Comparison of ENCODE assay signal across 8 cellular contexts in the genomic region with DNA sequence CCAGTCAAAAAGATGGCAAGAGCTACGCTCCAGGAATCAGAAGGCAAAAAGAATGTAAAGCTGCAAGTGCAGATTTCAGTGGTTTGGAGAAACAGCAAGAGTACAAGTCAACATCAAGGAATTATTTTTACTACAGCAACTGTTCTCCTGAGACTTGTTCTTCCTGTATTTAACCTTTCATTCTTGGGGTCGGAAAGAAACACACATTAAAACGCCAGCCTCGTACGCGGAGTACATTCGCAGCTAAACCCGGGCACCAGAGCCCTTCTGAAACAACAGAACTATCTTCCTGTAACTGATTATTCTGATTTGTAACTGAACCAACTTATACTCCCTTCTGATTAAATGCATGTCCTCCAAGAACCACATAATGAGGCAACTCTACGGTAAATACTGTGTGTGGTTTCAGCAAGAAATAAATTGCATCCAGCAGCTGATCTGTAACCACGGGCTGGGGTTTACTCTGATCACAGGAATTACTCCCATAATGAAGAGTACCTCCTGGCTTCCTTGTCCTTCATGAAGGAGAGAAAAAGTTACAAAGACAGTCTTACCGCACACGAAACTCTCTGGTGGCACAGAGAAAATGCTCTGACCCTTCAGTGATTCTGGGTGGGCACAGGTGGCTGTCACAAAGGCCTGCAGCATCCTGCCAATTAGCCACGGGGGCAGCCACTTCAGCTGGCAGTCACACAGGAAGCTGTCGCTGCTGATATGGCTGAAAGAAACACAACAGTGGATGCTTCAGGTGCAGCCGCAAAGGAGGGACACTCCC.
DNase-seq lines count a peak whose midpoint lies in the region; ATAC-seq and TF ChIP-seq lines count a peak whose summit lies in the region.

No MANE protein-coding gene starts in this region.

- peak overlapping the region; percentile 44 to 51 for H3K27ac ChIP-seq in testis

- H3K36me3 ChIP-seq in testis (ENCODE audit: low read depth, missing control alignments), result no peaks in the 10 kb centered on the region
- H3K36me3 ChIP-seq in MG63, result no peaks in the 10 kb centered on the region

- no peaks in the 10 kb centered on the region for H3K27me3 ChIP-seq in testis
- no peaks in the 10 kb centered on the region for H3K27me3 ChIP-seq in MG63

- DNase-seq in activated CD8-positive, alpha-beta memory T cell treated with anti-CD3 and anti-CD28 coated beads for 24 hours, result peak; percentile 65
- no peak for DNase-seq in activated CD8-positive, alpha-beta memory T cell treated with anti-CD3 and anti-CD28 coated beads, Interleukin-2, amount 50 U/mL, for 48 hours
- peak; percentile 23 to 39 for DNase-seq in activated T-helper 1 cell treated with anti-CD3 and anti-CD28 coated beads, Interleukin-2, amount 50 U/mL, for 16 hours (ENCODE audit: low read depth in 1 of 2, low spot score in 1 of 2)
- DNase-seq in immature natural killer cell (peak; percentile 42 to 71 (median 67)), testis (no peak), MG63 (no peak), NCI-H128 (lab: John Stamatoyannopoulos, UW; ENCODE audit: unreplicated experiment) (no peak)

- ATAC-seq in HG03469 (IDR thresholded peaks at IDR 0.05; ENCODE audit: unreplicated experiment), result peak; percentile 91

- TF ChIP-seq POLR2A in testis (IDR thresholded peaks at IDR 0.05), result no peak

- peak overlapping the region; percentile 79 to 96 (median 91) for H3K27ac Mint-ChIP-seq in immature natural killer cell

- intact Hi-C loops in testis (cut with DNase I; ENCODE audit: low total_unique reads), result no loop called here

- H3K4me3 ChIP-seq in testis (no peak overlapping the region), MG63 (no peak overlapping the region)

- TF ChIP-seq CTCF in testis (IDR thresholded peaks at IDR 0.05), result no peak

- peaks cover 6 to 15% (median 12%) of the 10 kb centered on the region in 3 donors for H3K36me3 Mint-ChIP-seq in immature natural killer cell

- H3K4me1 ChIP-seq in testis, result peaks cover 26% of the 10 kb centered on the region

- WGBS in testis, 2 donors, result 31 to 33% methylated on average over 15 of the region's 15 CpGs

- peaks cover 34 to 37% of the 10 kb centered on the region in 2 donors for H3K4me1 Mint-ChIP-seq in immature natural killer cell

- peak overlapping the region; percentile 40 to 83 (median 71) for H3K4me3 Mint-ChIP-seq in immature natural killer cell

- H3K9me3 Mint-ChIP-seq in immature natural killer cell, result peaks cover 0 to 1% (median 0%) of the 10 kb centered on the region in 6 donors

- H3K27me3 Mint-ChIP-seq in immature natural killer cell (ENCODE audit: low read depth in 3 of 3), result peaks cover 0 to 5% (median 2%) of the 10 kb centered on the region in 3 donors

- no peaks in the 10 kb centered on the region for H3K9me3 ChIP-seq in testis
- H3K9me3 ChIP-seq in MG63, result no peaks in the 10 kb centered on the region

Comparison
In these comparisons a context has a peak if more than half of its experiments do, and no peak if none do; other contexts are left out.
1. DNase-seq: peak in activated CD8-positive, alpha-beta memory T cell treated with anti-CD3 and anti-CD28 coated beads for 24 hours (single experiment), activated T-helper 1 cell treated with anti-CD3 and anti-CD28 coated beads, Interleukin-2, amount 50 U/mL, for 16 hours (2 of 2) and immature natural killer cell (3 of 3); none in activated CD8-positive, alpha-beta memory T cell treated with anti-CD3 and anti-CD28 coated beads, Interleukin-2, amount 50 U/mL, for 48 hours (single experiment), testis (single experiment), MG63 (single experiment) and NCI-H128 (single experiment).